In genomic region chr2:50273003-50273402, GRCh38 we compare ENCODE assay signal across 25 cellular contexts.
"Had no signal": no experiment of that assay in that cellular context is flagged by ENCODE, and none has a peak within 500 bp of the region (broad histone marks: within the 10 kb centered on the region; RNA-seq: fewer than 3 reads in every experiment).

No MANE protein-coding gene starts in this region.

- H3K36me3 ChIP-seq: neural progenitor cell, ovary, right lobe of liver, sigmoid colon, stomach, thoracic aorta, thyroid gland, tibial nerve, upper lobe of left lung, vagina had no signal

- H3K79me2 ChIP-seq: parathyroid adenoma had no signal

- FAIRE-seq: small intestine, urothelium cell line had no signal

- DNase-seq: occipital lobe; ovary; posterior cingulate gyrus; psoas muscle; right cardiac atrium; right lobe of liver; sigmoid colon; small intestine; stimulated activated CD4-positive, alpha-beta T cell treated with anti-CD3 and anti-CD28 coated beads, Interleukin-15, amount 100 ng/mL, for 24 hours; stimulated activated CD4-positive, alpha-beta T cell treated with anti-CD3 and anti-CD28 coated beads, Interleukin-2, amount 100 ng/mL, for 24 hours; stimulated activated CD4-positive, alpha-beta T cell treated with anti-CD3 and anti-CD28 coated beads, Interleukin-2, amount 100 ng/mL, for 48 hours; stimulated activated CD4-positive, alpha-beta T cell treated with anti-CD3 and anti-CD28 coated beads, Interleukin-4, amount 100 ng/mL, for 24 hours; stimulated activated naive B cell treated with anti-CD40 and anti-IgM and Interleukin-4, amounts not matched to agents 10 μg/mL and 1 μg/mL and 100 μg/mL, for 72 hours; stimulated activated naive CD4-positive, alpha-beta T cell treated with Interleukin-2 at 50 U/mL for 16 hours; stomach; thyroid gland; trophoblast cell; upper lobe of left lung had no signal

- H3K9me3 ChIP-seq: ovary, psoas muscle, right lobe of liver, sigmoid colon, stomach, thoracic aorta, thyroid gland, tibial nerve, upper lobe of left lung, vagina had no signal

- H3K27ac ChIP-seq: neural progenitor cell, ovary, parathyroid adenoma, psoas muscle, right lobe of liver, sigmoid colon, stomach, thoracic aorta, thyroid gland, tibial nerve, upper lobe of left lung, vagina had no signal

- H3K4me3 ChIP-seq: neural progenitor cell, ovary, psoas muscle, right lobe of liver, sigmoid colon, stomach, thoracic aorta, thyroid gland, tibial nerve, upper lobe of left lung, vagina had no signal

- H3K27me3 ChIP-seq: neural progenitor cell, ovary, right lobe of liver, sigmoid colon, stomach, thyroid gland, tibial nerve, upper lobe of left lung, vagina had no signal

- H3K4me1 ChIP-seq: neural progenitor cell, parathyroid adenoma, psoas muscle, right lobe of liver, sigmoid colon, stomach, thyroid gland, upper lobe of left lung, vagina had no signal

- H3K9ac ChIP-seq: neural progenitor cell, parathyroid adenoma had no signal

- H3K4me2 ChIP-seq: neural progenitor cell had no signal

- H2AFZ ChIP-seq: neural progenitor cell, parathyroid adenoma had no signal

- ATAC-seq: psoas muscle; right cardiac atrium; right lobe of liver; stimulated activated effector memory CD8-positive, alpha-beta T cell treated with anti-CD3 and anti-CD28 coated beads, Interleukin-12 subunit alpha, Interleukin-12 subunit beta, amount 100 ng/mL, for 72 hours; stimulated activated naive B cell treated with anti-CD40 and anti-IgM and Interleukin-4, amounts not matched to agents 10 μg/mL and 1 μg/mL and 100 μg/mL, for 72 hours had no signal
